Comparison of ENCODE assay signal across 8 cellular contexts in the genomic region with DNA sequence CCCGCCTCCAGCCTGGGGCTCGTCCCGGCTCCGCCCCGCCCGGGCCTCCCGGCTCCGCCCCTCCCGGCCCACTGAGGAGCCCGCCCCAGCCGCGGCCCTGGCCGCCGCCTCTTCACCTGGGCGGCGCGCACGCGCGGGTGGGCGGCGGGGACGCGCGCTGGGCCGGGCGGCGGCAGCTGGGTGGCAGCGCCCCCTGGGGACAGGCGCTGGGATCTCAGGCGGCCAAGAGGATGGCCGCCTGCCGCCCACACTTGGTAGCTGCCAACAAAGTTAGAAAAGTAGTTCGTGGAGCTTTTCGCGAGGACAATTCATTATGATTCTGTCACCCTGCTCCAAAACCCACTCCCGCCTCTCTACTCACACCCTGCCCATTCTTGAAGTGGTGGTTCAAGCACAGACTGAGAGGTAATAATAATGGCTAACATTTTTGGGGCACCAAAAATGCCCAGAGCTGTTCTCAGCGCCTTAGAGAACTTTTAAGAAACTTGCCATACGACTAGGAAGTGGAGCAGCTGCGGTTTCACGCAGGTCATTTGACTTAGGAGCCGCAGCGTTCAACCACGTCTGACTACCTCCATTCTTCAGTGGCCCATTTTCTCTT. TPM values are rescaled to one million over a fixed set of nuclear protein-coding genes. Genes with fewer than 3 reads are reported as not detected.
DNase-seq lines count a peak whose midpoint lies in the region; ATAC-seq and TF ChIP-seq lines count a peak whose summit lies in the region.

No MANE protein-coding gene starts in this region.

- H3K79me1 ChIP-seq in trophoblast cell (ENCODE audit: low read length) = peaks cover 6% of the 10 kb centered on the region

- H2BK5ac ChIP-seq in trophoblast cell (ENCODE audit: low read depth, low read length, poor library complexity) = no peak overlapping the region

- H3K9me3 Mint-ChIP-seq in activated naive CD8-positive, alpha-beta T cell treated with anti-CD3 and anti-CD28 coated beads, Interleukin-2, amount 10 ng/mL, durations not matched to agents 7 days and 5 days = no peaks in the 10 kb centered on the region

- POLR2A ChIA-PET in activated naive CD8-positive, alpha-beta T cell treated with anti-CD3 and anti-CD28 coated beads, Interleukin-2, amount 10 ng/mL, durations not matched to agents 7 days and 5 days (lab: Charles Lee) = interaction anchor here (0.6 to 1.1 kb wide), 4 partner anchors 26 to 415 kb away, joined by 3 to 4 read pairs (median 3); no protein-coding TSS in a partner anchor

- peak; percentile 87 for ATAC-seq in HG02571 (IDR thresholded peaks at IDR 0.05; ENCODE audit: unreplicated experiment)
- ATAC-seq in activated naive CD8-positive, alpha-beta T cell treated with anti-CD3 and anti-CD28 coated beads, Interleukin-2, amount 10 ng/mL, durations not matched to agents 7 days and 5 days (ENCODE audit: low read depth) = peak; percentile 95
- peak; percentile 96 to 100 (median 100) for ATAC-seq in heart left ventricle

- peak overlapping the region; percentile 63 for H3K4me2 ChIP-seq in SU-DHL-6 (ENCODE audit: low read depth, low read length, poor library complexity, severe bottlenecking)
- peak overlapping the region; percentile 61 for H3K4me2 ChIP-seq in trophoblast cell (ENCODE audit: low read length)

- WGBS in heart left ventricle, 4 donors = 1 to 8% (median 2%) methylated on average over 10 to 44 of the region's 44 CpGs
- no CpG with 5 or more reads among the region's 44 CpGs for WGBS in trophoblast cell (ENCODE audit: extremely low coverage, insufficient coverage, insufficient read length)
- 0 to 2% methylated on average over 27 to 33 of the region's 44 CpGs for WGBS in tibial nerve, 2 donors

- H3K79me2 ChIP-seq in SU-DHL-6 (ENCODE audit: insufficient read depth, low read length) (no peaks in the 10 kb centered on the region), trophoblast cell (ENCODE audit: control insufficient read depth, insufficient read depth, low read length, poor library complexity) (peaks cover 4% of the 10 kb centered on the region)

- no peaks in the 10 kb centered on the region for H3F3A ChIP-seq in SU-DHL-6 (ENCODE audit: insufficient read depth)

- H3K9ac ChIP-seq in SU-DHL-6 (ENCODE audit: low read length) (peak overlapping the region; percentile 59), trophoblast cell (ENCODE audit: low read length) (no peak overlapping the region)

- no peak overlapping the region for H3K14ac ChIP-seq in trophoblast cell (ENCODE audit: low read length)

- H2BK12ac ChIP-seq in trophoblast cell (ENCODE audit: low read length) = no peak overlapping the region

- H3K4me3 ChIP-seq in GM08714 (ENCODE audit: low read length) (peak overlapping the region; percentile 82; the same call in 1 of the 2 replicates), SU-DHL-6 (ENCODE audit: insufficient read depth, low read length, poor library complexity, severe bottlenecking) (peak overlapping the region; percentile 60), heart left ventricle (peak overlapping the region in 11 of 12 donors; percentile 71 to 93 (median 80)), trophoblast cell (ENCODE audit: low read depth, low read length) (peak overlapping the region; percentile 94), tibial nerve (peak overlapping the region; percentile 31 to 88 (median 68))

- H2AFZ ChIP-seq in SU-DHL-6 (ENCODE audit: low read depth, low read length, severe bottlenecking) = peak overlapping the region; percentile 78
- peak overlapping the region; percentile 72 for H2AFZ ChIP-seq in trophoblast cell (ENCODE audit: insufficient read depth, low read length, poor library complexity)

- no peak overlapping the region for H3K27ac ChIP-seq in SU-DHL-6 (ENCODE audit: low read depth, low read length)
- peak overlapping the region in 11 of 12 donors; percentile 61 to 90 (median 81) for H3K27ac ChIP-seq in heart left ventricle
- peak overlapping the region; percentile 72 for H3K27ac ChIP-seq in trophoblast cell (ENCODE audit: low read depth, low read length)
- peak overlapping the region; percentile 66 to 92 (median 90) for H3K27ac ChIP-seq in tibial nerve

- DNase-seq in NCI-H1048 (lab: John Stamatoyannopoulos, UW) (peak; percentile 75), heart left ventricle (peak; percentile 90 to 96 (median 93)), trophoblast cell (peak; percentile 89 to 97), tibial nerve (ENCODE audit: low spot score in 2 of 2) (peak; percentile 74 to 79)
- peak; percentile 99 for DNase-seq in activated naive CD8-positive, alpha-beta T cell treated with anti-CD3 and anti-CD28 coated beads, Interleukin-2, amount 10 ng/mL, durations not matched to agents 7 days and 5 days

- 0 out of 2 replicates have a peak, but pooled peaks cover 4% of the 10 kb centered on the region for H4K20me1 ChIP-seq in SU-DHL-6 (ENCODE audit: low read depth, low read length)

- H3K36me3 Mint-ChIP-seq in activated naive CD8-positive, alpha-beta T cell treated with anti-CD3 and anti-CD28 coated beads, Interleukin-2, amount 10 ng/mL, durations not matched to agents 7 days and 5 days = no peaks in the 10 kb centered on the region

- no peaks in the 10 kb centered on the region for H3K9me2 ChIP-seq in SU-DHL-6 (replicated peaks; ENCODE audit: insufficient read depth, low read length)

- peaks cover 21% of the 10 kb centered on the region for H3K27me3 Mint-ChIP-seq in activated naive CD8-positive, alpha-beta T cell treated with anti-CD3 and anti-CD28 coated beads, Interleukin-2, amount 10 ng/mL, durations not matched to agents 7 days and 5 days

- H3K27me3 ChIP-seq in SU-DHL-6 (ENCODE audit: low read length) (no peaks in the 10 kb centered on the region), heart left ventricle (peaks cover 0 to 5% (median 0%) of the 10 kb centered on the region in 9 donors), trophoblast cell (ENCODE audit: insufficient read depth, low read length) (no peaks in the 10 kb centered on the region), tibial nerve (no peaks in the 10 kb centered on the region)

- no peak overlapping the region for H4K91ac ChIP-seq in trophoblast cell (ENCODE audit: low read depth, low read length)

- H3K18ac ChIP-seq in trophoblast cell (ENCODE audit: low read length) = no peak overlapping the region

- no peak overlapping the region for H4K8ac ChIP-seq in trophoblast cell (ENCODE audit: low read depth, low read length)

- no peak overlapping the region for H2BK120ac ChIP-seq in trophoblast cell (ENCODE audit: insufficient read depth, low read length, poor library complexity)

- no peak for TF ChIP-seq POLR2A in heart left ventricle (IDR thresholded peaks at IDR 0.05)
- TF ChIP-seq POLR2A in tibial nerve (IDR thresholded peaks at IDR 0.05) = no peak

- H3K36me3 ChIP-seq in SU-DHL-6 (ENCODE audit: low read length) = no peaks in the 10 kb centered on the region
- no peaks in the 10 kb centered on the region for H3K36me3 ChIP-seq in heart left ventricle
- H3K36me3 ChIP-seq in trophoblast cell (ENCODE audit: control insufficient read depth in 1 of 2, insufficient read depth in 2 of 2, low read length in 2 of 2) = peaks cover 0 to 1% of the 10 kb centered on the region in 2 experiments
- H3K36me3 ChIP-seq in tibial nerve = no peaks in the 10 kb centered on the region

- no peak overlapping the region for H4K12ac ChIP-seq in trophoblast cell (ENCODE audit: low read depth, low read length)

- H2AK5ac ChIP-seq in trophoblast cell (ENCODE audit: low read length) = no peak overlapping the region

- H3K4ac ChIP-seq in trophoblast cell (ENCODE audit: low read depth, low read length) = no peak overlapping the region

- peak overlapping the region; percentile 72 for H3K4me3 Mint-ChIP-seq in activated naive CD8-positive, alpha-beta T cell treated with anti-CD3 and anti-CD28 coated beads, Interleukin-2, amount 10 ng/mL, durations not matched to agents 7 days and 5 days

- TF ChIP-seq EP300 in tibial nerve (IDR thresholded peaks at IDR 0.05) = peak in 1 of 2 donors; percentile 6

- TF ChIP-seq CTCF in SU-DHL-6 (IDR thresholded peaks at IDR 0.05; ENCODE audit: insufficient read depth, low read length, poor library complexity, severe bottlenecking) = peak; percentile 40
- peak; percentile 64 to 96 (median 85) for TF ChIP-seq CTCF in heart left ventricle (IDR thresholded peaks at IDR 0.05)
- TF ChIP-seq CTCF in tibial nerve (IDR thresholded peaks at IDR 0.05) = peak; percentile 84 to 99 (median 97)

- H3K9me3 ChIP-seq in SU-DHL-6 (ENCODE audit: insufficient read depth, low read length) (no peaks in the 10 kb centered on the region), heart left ventricle (no peaks in the 10 kb centered on the region), trophoblast cell (ENCODE audit: insufficient read depth, low read depth, low read length) (no peaks in the 10 kb centered on the region), tibial nerve (no peaks in the 10 kb centered on the region)

- intact Hi-C loops in heart left ventricle (cut with DNase I) = loop anchor here in 9 of 10 donors (1.0 to 10.0 kb wide), 7 partner anchors 50 to 215 kb away; no protein-coding TSS in a partner anchor

- no peak overlapping the region for H3K23ac ChIP-seq in trophoblast cell (ENCODE audit: low read length)

- H3K27ac Mint-ChIP-seq in activated naive CD8-positive, alpha-beta T cell treated with anti-CD3 and anti-CD28 coated beads, Interleukin-2, amount 10 ng/mL, durations not matched to agents 7 days and 5 days = peak overlapping the region; percentile 59

- H3K4me1 ChIP-seq in heart left ventricle (peaks cover 0 to 27% (median 9%) of the 10 kb centered on the region in 12 donors), trophoblast cell (ENCODE audit: control insufficient read depth in 1 of 2, insufficient read depth in 2 of 2, low read length in 2 of 2) (peaks cover 0 to 10% of the 10 kb centered on the region in 2 experiments), tibial nerve (peaks cover 0 to 22% (median 10%) of the 10 kb centered on the region in 4 donors)

- peaks cover 12% of the 10 kb centered on the region for H3K4me1 Mint-ChIP-seq in activated naive CD8-positive, alpha-beta T cell treated with anti-CD3 and anti-CD28 coated beads, Interleukin-2, amount 10 ng/mL, durations not matched to agents 7 days and 5 days

RNA-seq across cellular contexts. Expression of a gene that starts 0.3 kb away (rescaled TPM):
- total RNA-seq in activated naive CD8-positive, alpha-beta T cell treated with anti-CD3 and anti-CD28 coated beads, Interleukin-2, amount 10 ng/mL, durations not matched to agents 7 days and 5 days = 1 to 10 TPM; 5.5 to 9.0 TPM
- 10 to 100 TPM in 5 of 9 donors, 1 to 10 TPM in 4; 4.7 to 15.5 (median 10.4) TPM for total RNA-seq in heart left ventricle
- polyA plus RNA-seq in heart left ventricle = 1 to 10 TPM; 3.3 to 5.6 TPM
- polyA plus RNA-seq in trophoblast cell (2013) = 18.0 and 18.1 TPM in 2 replicates
- total RNA-seq in tibial nerve = 10 to 100 TPM; 28.5 to 49.6 (median 42.4) TPM

RNA-seq across cellular contexts. Expression of a gene that starts 50.7 kb away (rescaled TPM):
- total RNA-seq in activated naive CD8-positive, alpha-beta T cell treated with anti-CD3 and anti-CD28 coated beads, Interleukin-2, amount 10 ng/mL, durations not matched to agents 7 days and 5 days = not detected
- 10 to 100 TPM in 6 of 9 donors, 1 to 10 TPM in 3; 6.1 to 35.8 (median 13.3) TPM for total RNA-seq in heart left ventricle
- polyA plus RNA-seq in heart left ventricle = 10 to 100 TPM in 1 of 2 donors, 1 to 10 TPM in 1; 5.7 to 23.1 TPM
- 23.4 and 24.2 TPM in 2 replicates for polyA plus RNA-seq in trophoblast cell (2013)
- 100 to 1,000 TPM; 170 to 198 (median 183) TPM for total RNA-seq in tibial nerve

Comparison
In these comparisons a context has a peak if more than half of its experiments do, and no peak if none do; other contexts are left out.
1. CTCF ChIP-seq: peak in every context shown above with its lines; median percentile 97 in tibial nerve; 85 in heart left ventricle; 40 in SU-DHL-6.
2. RNA of a gene that starts 50.7 kb away (total RNA-seq): 170 to 198 TPM in tibial nerve and 6.1 to 35.8 TPM in heart left ventricle; not detected in activated naive CD8-positive, alpha-beta T cell treated with anti-CD3 and anti-CD28 coated beads, Interleukin-2, amount 10 ng/mL, durations not matched to agents 7 days and 5 days; every median in the first group is over 4 times any median in the second.
3. Peak in every context shown above with its lines, with median percentiles within 50 percentile points of each other: H3K4me3 ChIP-seq, ATAC-seq and DNase-seq.